ENCODE assay signal across 18 cellular contexts in genomic region chr10:90937645-90938258, GRCh38. TPM values are rescaled to one million over a fixed set of nuclear protein-coding genes. Genes with fewer than 3 reads are reported as not detected.
"Had no signal": no experiment of that assay in that cellular context is flagged by ENCODE, and none has a peak within 500 bp of the region (broad histone marks: within the 10 kb centered on the region; RNA-seq: fewer than 3 reads in every experiment).

No MANE protein-coding gene starts in this region.

- H3K4me3 ChIP-seq: colonic mucosa, heart right ventricle, right atrium auricular region, tibial nerve had no signal

- H3K4me1 ChIP-seq: colonic mucosa, tibial nerve had no signal

- DNase-seq: activated CD4-positive, alpha-beta T cell treated with anti-CD3 and anti-CD28 coated beads, Interleukin-2, amount 50 U/mL, for 4 hours; activated CD8-positive, alpha-beta memory T cell treated with anti-CD3 and anti-CD28 coated beads, Interleukin-2, amount 10 ng/mL, durations not matched to agents 7 days and 5 days; activated gamma-delta T cell treated with Interleukin-2 at 50 U/mL for 16 hours; activated naive CD8-positive, alpha-beta T cell treated with anti-CD3 and anti-CD28 coated beads, Interleukin-2, amount 10 ng/mL, durations not matched to agents 7 days and 5 days; activated T-cell treated with anti-CD3 and anti-CD28 coated beads, Interleukin-2, amount 50 U/mL, for 72 hours; anterior cingulate cortex; colonic mucosa; effector CD4-positive, alpha-beta T cell; heart right ventricle; kidney; left ventricle myocardium superior had no signal

- H3K36me3 Mint-ChIP-seq: activated CD8-positive, alpha-beta memory T cell treated with anti-CD3 and anti-CD28 coated beads, Interleukin-2, amount 10 ng/mL, durations not matched to agents 7 days and 5 days; activated naive CD8-positive, alpha-beta T cell treated with anti-CD3 and anti-CD28 coated beads, Interleukin-2, amount 10 ng/mL, durations not matched to agents 7 days and 5 days; stimulated activated effector memory CD8-positive, alpha-beta T cell treated with anti-CD3 and anti-CD28 coated beads, Interleukin-12 subunit alpha, Interleukin-12 subunit beta, amount 100 ng/mL, for 72 hours had no signal

- H3K9me3 Mint-ChIP-seq: activated naive CD8-positive, alpha-beta T cell treated with anti-CD3 and anti-CD28 coated beads, Interleukin-2, amount 10 ng/mL, durations not matched to agents 7 days and 5 days; activated T-cell treated with anti-CD3 and anti-CD28 coated beads, Interleukin-2, amount 50 U/mL, for 72 hours; stimulated activated effector memory CD8-positive, alpha-beta T cell treated with anti-CD3 and anti-CD28 coated beads, Interleukin-12 subunit alpha, Interleukin-12 subunit beta, amount 100 ng/mL, for 72 hours; T-helper 2 cell treated with Interferon-gamma antibody and Interleukin-4, amounts not matched to agents 5 μg/mL and 100 μg/mL, for 36 hours had no signal

- H3K36me3 ChIP-seq: colonic mucosa, heart right ventricle, right atrium auricular region, tibial nerve had no signal

- ATAC-seq: activated CD4-positive, CD25-positive, alpha-beta regulatory T cell treated with anti-CD3 and anti-CD28 coated beads, Interleukin-2, amount 50 U/mL, for 24 hours; activated CD8-positive, alpha-beta memory T cell treated with anti-CD3 and anti-CD28 coated beads, Interleukin-2, amount 10 ng/mL, durations not matched to agents 7 days and 5 days; activated T-cell treated with anti-CD3 and anti-CD28 coated beads, Interleukin-2, amount 50 U/mL, for 72 hours; heart right ventricle; left ventricle myocardium superior; stimulated activated effector memory CD8-positive, alpha-beta T cell treated with anti-CD3 and anti-CD28 coated beads, Interleukin-12 subunit alpha, Interleukin-12 subunit beta, amount 100 ng/mL, for 72 hours had no signal

- H3K27me3 ChIP-seq: colonic mucosa, heart right ventricle, right atrium auricular region, tibial nerve had no signal

- H3K27ac ChIP-seq: colonic mucosa, heart right ventricle, tibial nerve had no signal

- H3K4me3 Mint-ChIP-seq: activated CD8-positive, alpha-beta memory T cell treated with anti-CD3 and anti-CD28 coated beads, Interleukin-2, amount 10 ng/mL, durations not matched to agents 7 days and 5 days; activated naive CD8-positive, alpha-beta T cell treated with anti-CD3 and anti-CD28 coated beads, Interleukin-2, amount 10 ng/mL, durations not matched to agents 7 days and 5 days; activated T-cell treated with anti-CD3 and anti-CD28 coated beads, Interleukin-2, amount 50 U/mL, for 72 hours; stimulated activated effector memory CD8-positive, alpha-beta T cell treated with anti-CD3 and anti-CD28 coated beads, Interleukin-12 subunit alpha, Interleukin-12 subunit beta, amount 100 ng/mL, for 72 hours; T-helper 2 cell treated with Interferon-gamma antibody and Interleukin-4, amounts not matched to agents 5 μg/mL and 100 μg/mL, for 36 hours had no signal

- H3K27ac Mint-ChIP-seq: activated CD8-positive, alpha-beta memory T cell treated with anti-CD3 and anti-CD28 coated beads, Interleukin-2, amount 10 ng/mL, durations not matched to agents 7 days and 5 days; activated naive CD8-positive, alpha-beta T cell treated with anti-CD3 and anti-CD28 coated beads, Interleukin-2, amount 10 ng/mL, durations not matched to agents 7 days and 5 days; activated T-cell treated with anti-CD3 and anti-CD28 coated beads, Interleukin-2, amount 50 U/mL, for 72 hours; stimulated activated effector memory CD8-positive, alpha-beta T cell treated with anti-CD3 and anti-CD28 coated beads, Interleukin-12 subunit alpha, Interleukin-12 subunit beta, amount 100 ng/mL, for 72 hours; T-helper 2 cell treated with Interferon-gamma antibody and Interleukin-4, amounts not matched to agents 5 μg/mL and 100 μg/mL, for 36 hours had no signal

- FAIRE-seq: frontal cortex, kidney had no signal

- H3K9me3 ChIP-seq: colonic mucosa, heart right ventricle, right atrium auricular region, tibial nerve had no signal

RNA-seq across cellular contexts. Expression of gene ANKRD1, which starts 16.9 kb away (rescaled TPM):
- total RNA-seq: activated CD8-positive, alpha-beta memory T cell treated with anti-CD3 and anti-CD28 coated beads, Interleukin-2, amount 10 ng/mL, durations not matched to agents 7 days and 5 days; activated naive CD8-positive, alpha-beta T cell treated with anti-CD3 and anti-CD28 coated beads, Interleukin-2, amount 10 ng/mL, durations not matched to agents 7 days and 5 days; activated T-cell treated with anti-CD3 and anti-CD28 coated beads, Interleukin-2, amount 50 U/mL, for 72 hours; frontal cortex; kidney; subcutaneous adipose tissue; tibial nerve had no signal
